ENCODE assay signal across 1 cellular context in the genomic region with DNA sequence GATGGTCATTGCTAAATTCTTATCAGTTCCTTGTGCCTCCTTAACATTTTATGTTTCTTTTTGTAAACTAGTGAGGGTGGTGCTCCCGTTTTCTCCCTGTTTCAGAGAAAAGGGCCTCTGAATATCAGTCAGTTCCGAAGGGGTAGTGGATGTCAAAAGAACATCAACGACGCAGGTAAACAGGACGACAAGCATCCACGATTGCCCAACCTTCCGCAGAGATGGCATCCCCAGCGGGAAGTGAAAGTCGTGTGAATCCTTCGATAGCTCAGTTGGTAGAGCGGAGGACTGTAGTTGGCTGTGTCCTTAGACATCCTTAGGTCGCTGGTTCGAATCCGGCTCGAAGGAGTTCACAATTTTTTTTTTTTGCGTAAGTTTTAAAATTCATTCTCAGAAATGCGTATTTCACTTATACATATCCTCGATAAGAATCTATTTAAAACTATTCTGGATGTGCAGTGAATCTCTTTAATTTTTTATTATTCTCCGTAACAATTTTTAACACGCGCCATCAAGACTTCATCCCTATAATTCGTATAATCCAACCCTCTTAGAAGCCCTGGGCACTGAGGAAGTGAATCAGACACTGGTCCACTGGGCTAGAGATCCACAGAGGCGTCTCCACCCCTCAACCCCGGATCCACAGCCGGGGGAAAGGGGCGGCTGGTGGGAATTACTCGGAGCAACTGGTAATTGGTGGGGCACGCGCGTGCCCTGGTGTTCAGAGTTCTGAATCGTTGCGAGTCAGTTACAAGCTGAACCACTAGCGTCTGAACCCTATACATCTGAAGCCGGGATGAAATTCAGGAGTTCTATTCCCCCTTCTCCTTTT.
TF ChIP-seq lines count a peak whose summit lies in the region.

No MANE protein-coding gene starts in this region.

TF ChIP-seq in HepG2, 621 proteins besides CTCF, POLR2A, EP300 and RAD21 (continued from another document and continues in another):
- TF ChIP-seq DMAP1 (CRISPR knock-in tag; IDR thresholded peaks at IDR 0.05) (no peak), ZNF274 (CRISPR knock-in tag; IDR thresholded peaks at IDR 0.05) (no peak), ZNF839 (CRISPR knock-in tag; IDR thresholded peaks at IDR 0.05; ENCODE audit: borderline replicate concordance) (no peak), ZNF10 (CRISPR knock-in tag; IDR thresholded peaks at IDR 0.05; ENCODE audit: borderline replicate concordance, low read depth) (no peak), MYNN (CRISPR knock-in tag; IDR thresholded peaks at IDR 0.05; ENCODE audit: low read depth) (no peak), ZFP37 (CRISPR knock-in tag; IDR thresholded peaks at IDR 0.05; ENCODE audit: borderline replicate concordance) (no peak), ZSCAN20 (CRISPR knock-in tag; IDR thresholded peaks at IDR 0.05; ENCODE audit: borderline replicate concordance) (no peak), MATR3 (CRISPR knock-in tag; IDR thresholded peaks at IDR 0.05) (no peak), SRSF1 (optimal IDR thresholded peaks at IDR 0.05; ENCODE audit: low read depth, low read length) (no peak), ZNF552 (CRISPR knock-in tag; IDR thresholded peaks at IDR 0.05; ENCODE audit: borderline replicate concordance) (no peak), KLF12 (CRISPR knock-in tag; IDR thresholded peaks at IDR 0.05; ENCODE audit: borderline replicate concordance) (no peak), GATAD1 (CRISPR knock-in tag; IDR thresholded peaks at IDR 0.05) (peak; percentile 66; the same call in 1 of the 2 replicates), STAG1 (CRISPR knock-in tag; IDR thresholded peaks at IDR 0.05) (peak; percentile 21; the same call in 1 of the 2 replicates), ZNF136 (CRISPR knock-in tag; IDR thresholded peaks at IDR 0.05; ENCODE audit: low read depth) (no peak), TBX3 (IDR thresholded peaks at IDR 0.05; ENCODE audit: borderline replicate concordance) (no peak; the same call in 1 of the 2 replicates), ZNF678 (CRISPR knock-in tag; IDR thresholded peaks at IDR 0.05) (no peak), ZNF160 (CRISPR knock-in tag; IDR thresholded peaks at IDR 0.05) (0 out of 2 replicates have a peak, but pooled peaks have one; percentile 63), TEAD2 (CRISPR knock-in tag; IDR thresholded peaks at IDR 0.05) (no peak), ZNF441 (CRISPR knock-in tag; IDR thresholded peaks at IDR 0.05; ENCODE audit: borderline replicate concordance) (0 out of 2 replicates have a peak, but pooled peaks have one; percentile 42), TAF1 (CRISPR knock-in tag; IDR thresholded peaks at IDR 0.05) (no peak), NFE2L2 (IDR thresholded peaks at IDR 0.05; ENCODE audit: low read length) (no peak), RBAK (CRISPR knock-in tag; IDR thresholded peaks at IDR 0.05) (no peak), SP4 (CRISPR knock-in tag; IDR thresholded peaks at IDR 0.05) (no peak; the same call in 1 of the 2 replicates), ZNF879 (CRISPR knock-in tag; IDR thresholded peaks at IDR 0.05) (no peak), ZNF431 (CRISPR knock-in tag; IDR thresholded peaks at IDR 0.05; ENCODE audit: borderline replicate concordance, low read depth) (no peak), ZFP36L1 (CRISPR knock-in tag; IDR thresholded peaks at IDR 0.05) (no peak), MYC (CRISPR knock-in tag; IDR thresholded peaks at IDR 0.05; ENCODE audit: borderline replicate concordance) (peak; percentile 37; the same call in 1 of the 2 replicates), CBX5 (CRISPR knock-in tag; IDR thresholded peaks at IDR 0.05; ENCODE audit: borderline replicate concordance) (peak; percentile 95), ZNF3 (CRISPR knock-in tag; IDR thresholded peaks at IDR 0.05) (peak; percentile 79; the same call in 1 of the 2 replicates), ZNF782 (CRISPR knock-in tag; IDR thresholded peaks at IDR 0.05; ENCODE audit: borderline replicate concordance) (no peak), ZBTB42 (CRISPR knock-in tag; IDR thresholded peaks at IDR 0.05) (no peak), TBL1XR1 (IDR thresholded peaks at IDR 0.05; ENCODE audit: borderline replicate concordance, low read length, partially characterized antibody) (peak; percentile 91), ZNF790 (CRISPR knock-in tag; IDR thresholded peaks at IDR 0.05; ENCODE audit: borderline replicate concordance) (no peak), ZNF34 (CRISPR knock-in tag; IDR thresholded peaks at IDR 0.05; ENCODE audit: borderline replicate concordance) (no peak), ZNF780A (CRISPR knock-in tag; IDR thresholded peaks at IDR 0.05) (no peak; the same call in 1 of the 2 replicates)
- TF ChIP-seq, protein P1, sequence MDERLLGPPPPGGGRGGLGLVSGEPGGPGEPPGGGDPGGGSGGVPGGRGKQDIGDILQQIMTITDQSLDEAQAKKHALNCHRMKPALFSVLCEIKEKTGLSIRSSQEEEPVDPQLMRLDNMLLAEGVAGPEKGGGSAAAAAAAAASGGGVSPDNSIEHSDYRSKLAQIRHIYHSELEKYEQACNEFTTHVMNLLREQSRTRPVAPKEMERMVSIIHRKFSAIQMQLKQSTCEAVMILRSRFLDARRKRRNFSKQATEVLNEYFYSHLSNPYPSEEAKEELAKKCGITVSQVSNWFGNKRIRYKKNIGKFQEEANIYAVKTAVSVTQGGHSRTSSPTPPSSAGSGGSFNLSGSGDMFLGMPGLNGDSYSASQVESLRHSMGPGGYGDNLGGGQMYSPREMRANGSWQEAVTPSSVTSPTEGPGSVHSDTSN (CRISPR knock-in tag; IDR thresholded peaks at IDR 0.05): peak; percentile 65
- TF ChIP-seq, protein P2, sequence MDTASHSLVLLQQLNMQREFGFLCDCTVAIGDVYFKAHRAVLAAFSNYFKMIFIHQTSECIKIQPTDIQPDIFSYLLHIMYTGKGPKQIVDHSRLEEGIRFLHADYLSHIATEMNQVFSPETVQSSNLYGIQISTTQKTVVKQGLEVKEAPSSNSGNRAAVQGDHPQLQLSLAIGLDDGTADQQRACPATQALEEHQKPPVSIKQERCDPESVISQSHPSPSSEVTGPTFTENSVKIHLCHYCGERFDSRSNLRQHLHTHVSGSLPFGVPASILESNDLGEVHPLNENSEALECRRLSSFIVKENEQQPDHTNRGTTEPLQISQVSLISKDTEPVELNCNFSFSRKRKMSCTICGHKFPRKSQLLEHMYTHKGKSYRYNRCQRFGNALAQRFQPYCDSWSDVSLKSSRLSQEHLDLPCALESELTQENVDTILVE (CRISPR knock-in tag; IDR thresholded peaks at IDR 0.05): peak; percentile 96
- TF ChIP-seq, protein P3, sequence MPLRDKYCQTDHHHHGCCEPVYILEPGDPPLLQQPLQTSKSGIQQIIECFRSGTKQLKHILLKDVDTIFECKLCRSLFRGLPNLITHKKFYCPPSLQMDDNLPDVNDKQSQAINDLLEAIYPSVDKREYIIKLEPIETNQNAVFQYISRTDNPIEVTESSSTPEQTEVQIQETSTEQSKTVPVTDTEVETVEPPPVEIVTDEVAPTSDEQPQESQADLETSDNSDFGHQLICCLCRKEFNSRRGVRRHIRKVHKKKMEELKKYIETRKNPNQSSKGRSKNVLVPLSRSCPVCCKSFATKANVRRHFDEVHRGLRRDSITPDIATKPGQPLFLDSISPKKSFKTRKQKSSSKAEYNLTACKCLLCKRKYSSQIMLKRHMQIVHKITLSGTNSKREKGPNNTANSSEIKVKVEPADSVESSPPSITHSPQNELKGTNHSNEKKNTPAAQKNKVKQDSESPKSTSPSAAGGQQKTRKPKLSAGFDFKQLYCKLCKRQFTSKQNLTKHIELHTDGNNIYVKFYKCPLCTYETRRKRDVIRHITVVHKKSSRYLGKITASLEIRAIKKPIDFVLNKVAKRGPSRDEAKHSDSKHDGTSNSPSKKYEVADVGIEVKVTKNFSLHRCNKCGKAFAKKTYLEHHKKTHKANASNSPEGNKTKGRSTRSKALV (CRISPR knock-in tag; IDR thresholded peaks at IDR 0.05): no peak
- TF ChIP-seq, protein P4, sequence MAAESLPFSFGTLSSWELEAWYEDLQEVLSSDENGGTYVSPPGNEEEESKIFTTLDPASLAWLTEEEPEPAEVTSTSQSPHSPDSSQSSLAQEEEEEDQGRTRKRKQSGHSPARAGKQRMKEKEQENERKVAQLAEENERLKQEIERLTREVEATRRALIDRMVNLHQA (CRISPR knock-in tag; IDR thresholded peaks at IDR 0.05): no peak; the same call in 1 of the 2 replicates
- TF ChIP-seq, protein P5, sequence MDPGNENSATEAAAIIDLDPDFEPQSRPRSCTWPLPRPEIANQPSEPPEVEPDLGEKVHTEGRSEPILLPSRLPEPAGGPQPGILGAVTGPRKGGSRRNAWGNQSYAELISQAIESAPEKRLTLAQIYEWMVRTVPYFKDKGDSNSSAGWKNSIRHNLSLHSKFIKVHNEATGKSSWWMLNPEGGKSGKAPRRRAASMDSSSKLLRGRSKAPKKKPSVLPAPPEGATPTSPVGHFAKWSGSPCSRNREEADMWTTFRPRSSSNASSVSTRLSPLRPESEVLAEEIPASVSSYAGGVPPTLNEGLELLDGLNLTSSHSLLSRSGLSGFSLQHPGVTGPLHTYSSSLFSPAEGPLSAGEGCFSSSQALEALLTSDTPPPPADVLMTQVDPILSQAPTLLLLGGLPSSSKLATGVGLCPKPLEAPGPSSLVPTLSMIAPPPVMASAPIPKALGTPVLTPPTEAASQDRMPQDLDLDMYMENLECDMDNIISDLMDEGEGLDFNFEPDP (CRISPR knock-in tag; conservative IDR thresholded peaks at IDR 0.05): no peak
- TF ChIP-seq, protein P6, sequence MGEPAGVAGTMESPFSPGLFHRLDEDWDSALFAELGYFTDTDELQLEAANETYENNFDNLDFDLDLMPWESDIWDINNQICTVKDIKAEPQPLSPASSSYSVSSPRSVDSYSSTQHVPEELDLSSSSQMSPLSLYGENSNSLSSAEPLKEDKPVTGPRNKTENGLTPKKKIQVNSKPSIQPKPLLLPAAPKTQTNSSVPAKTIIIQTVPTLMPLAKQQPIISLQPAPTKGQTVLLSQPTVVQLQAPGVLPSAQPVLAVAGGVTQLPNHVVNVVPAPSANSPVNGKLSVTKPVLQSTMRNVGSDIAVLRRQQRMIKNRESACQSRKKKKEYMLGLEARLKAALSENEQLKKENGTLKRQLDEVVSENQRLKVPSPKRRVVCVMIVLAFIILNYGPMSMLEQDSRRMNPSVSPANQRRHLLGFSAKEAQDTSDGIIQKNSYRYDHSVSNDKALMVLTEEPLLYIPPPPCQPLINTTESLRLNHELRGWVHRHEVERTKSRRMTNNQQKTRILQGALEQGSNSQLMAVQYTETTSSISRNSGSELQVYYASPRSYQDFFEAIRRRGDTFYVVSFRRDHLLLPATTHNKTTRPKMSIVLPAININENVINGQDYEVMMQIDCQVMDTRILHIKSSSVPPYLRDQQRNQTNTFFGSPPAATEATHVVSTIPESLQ (CRISPR knock-in tag; conservative IDR thresholded peaks at IDR 0.05): peak; percentile 93; the same call in 1 of the 2 replicates
- TF ChIP-seq, protein P7, sequence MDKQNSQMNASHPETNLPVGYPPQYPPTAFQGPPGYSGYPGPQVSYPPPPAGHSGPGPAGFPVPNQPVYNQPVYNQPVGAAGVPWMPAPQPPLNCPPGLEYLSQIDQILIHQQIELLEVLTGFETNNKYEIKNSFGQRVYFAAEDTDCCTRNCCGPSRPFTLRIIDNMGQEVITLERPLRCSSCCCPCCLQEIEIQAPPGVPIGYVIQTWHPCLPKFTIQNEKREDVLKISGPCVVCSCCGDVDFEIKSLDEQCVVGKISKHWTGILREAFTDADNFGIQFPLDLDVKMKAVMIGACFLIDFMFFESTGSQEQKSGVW (CRISPR knock-in tag; IDR thresholded peaks at IDR 0.05; ENCODE audit: borderline replicate concordance): no peak
- TF ChIP-seq, protein P8, sequence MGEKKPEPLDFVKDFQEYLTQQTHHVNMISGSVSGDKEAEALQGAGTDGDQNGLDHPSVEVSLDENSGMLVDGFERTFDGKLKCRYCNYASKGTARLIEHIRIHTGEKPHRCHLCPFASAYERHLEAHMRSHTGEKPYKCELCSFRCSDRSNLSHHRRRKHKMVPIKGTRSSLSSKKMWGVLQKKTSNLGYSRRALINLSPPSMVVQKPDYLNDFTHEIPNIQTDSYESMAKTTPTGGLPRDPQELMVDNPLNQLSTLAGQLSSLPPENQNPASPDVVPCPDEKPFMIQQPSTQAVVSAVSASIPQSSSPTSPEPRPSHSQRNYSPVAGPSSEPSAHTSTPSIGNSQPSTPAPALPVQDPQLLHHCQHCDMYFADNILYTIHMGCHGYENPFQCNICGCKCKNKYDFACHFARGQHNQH (CRISPR knock-in tag; IDR thresholded peaks at IDR 0.05): peak; percentile 96
- TF ChIP-seq, protein P9, sequence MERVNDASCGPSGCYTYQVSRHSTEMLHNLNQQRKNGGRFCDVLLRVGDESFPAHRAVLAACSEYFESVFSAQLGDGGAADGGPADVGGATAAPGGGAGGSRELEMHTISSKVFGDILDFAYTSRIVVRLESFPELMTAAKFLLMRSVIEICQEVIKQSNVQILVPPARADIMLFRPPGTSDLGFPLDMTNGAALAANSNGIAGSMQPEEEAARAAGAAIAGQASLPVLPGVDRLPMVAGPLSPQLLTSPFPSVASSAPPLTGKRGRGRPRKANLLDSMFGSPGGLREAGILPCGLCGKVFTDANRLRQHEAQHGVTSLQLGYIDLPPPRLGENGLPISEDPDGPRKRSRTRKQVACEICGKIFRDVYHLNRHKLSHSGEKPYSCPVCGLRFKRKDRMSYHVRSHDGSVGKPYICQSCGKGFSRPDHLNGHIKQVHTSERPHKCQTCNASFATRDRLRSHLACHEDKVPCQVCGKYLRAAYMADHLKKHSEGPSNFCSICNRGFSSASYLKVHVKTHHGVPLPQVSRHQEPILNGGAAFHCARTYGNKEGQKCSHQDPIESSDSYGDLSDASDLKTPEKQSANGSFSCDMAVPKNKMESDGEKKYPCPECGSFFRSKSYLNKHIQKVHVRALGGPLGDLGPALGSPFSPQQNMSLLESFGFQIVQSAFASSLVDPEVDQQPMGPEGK (CRISPR knock-in tag; IDR thresholded peaks at IDR 0.05): peak; percentile 52
- TF ChIP-seq, protein P10, sequence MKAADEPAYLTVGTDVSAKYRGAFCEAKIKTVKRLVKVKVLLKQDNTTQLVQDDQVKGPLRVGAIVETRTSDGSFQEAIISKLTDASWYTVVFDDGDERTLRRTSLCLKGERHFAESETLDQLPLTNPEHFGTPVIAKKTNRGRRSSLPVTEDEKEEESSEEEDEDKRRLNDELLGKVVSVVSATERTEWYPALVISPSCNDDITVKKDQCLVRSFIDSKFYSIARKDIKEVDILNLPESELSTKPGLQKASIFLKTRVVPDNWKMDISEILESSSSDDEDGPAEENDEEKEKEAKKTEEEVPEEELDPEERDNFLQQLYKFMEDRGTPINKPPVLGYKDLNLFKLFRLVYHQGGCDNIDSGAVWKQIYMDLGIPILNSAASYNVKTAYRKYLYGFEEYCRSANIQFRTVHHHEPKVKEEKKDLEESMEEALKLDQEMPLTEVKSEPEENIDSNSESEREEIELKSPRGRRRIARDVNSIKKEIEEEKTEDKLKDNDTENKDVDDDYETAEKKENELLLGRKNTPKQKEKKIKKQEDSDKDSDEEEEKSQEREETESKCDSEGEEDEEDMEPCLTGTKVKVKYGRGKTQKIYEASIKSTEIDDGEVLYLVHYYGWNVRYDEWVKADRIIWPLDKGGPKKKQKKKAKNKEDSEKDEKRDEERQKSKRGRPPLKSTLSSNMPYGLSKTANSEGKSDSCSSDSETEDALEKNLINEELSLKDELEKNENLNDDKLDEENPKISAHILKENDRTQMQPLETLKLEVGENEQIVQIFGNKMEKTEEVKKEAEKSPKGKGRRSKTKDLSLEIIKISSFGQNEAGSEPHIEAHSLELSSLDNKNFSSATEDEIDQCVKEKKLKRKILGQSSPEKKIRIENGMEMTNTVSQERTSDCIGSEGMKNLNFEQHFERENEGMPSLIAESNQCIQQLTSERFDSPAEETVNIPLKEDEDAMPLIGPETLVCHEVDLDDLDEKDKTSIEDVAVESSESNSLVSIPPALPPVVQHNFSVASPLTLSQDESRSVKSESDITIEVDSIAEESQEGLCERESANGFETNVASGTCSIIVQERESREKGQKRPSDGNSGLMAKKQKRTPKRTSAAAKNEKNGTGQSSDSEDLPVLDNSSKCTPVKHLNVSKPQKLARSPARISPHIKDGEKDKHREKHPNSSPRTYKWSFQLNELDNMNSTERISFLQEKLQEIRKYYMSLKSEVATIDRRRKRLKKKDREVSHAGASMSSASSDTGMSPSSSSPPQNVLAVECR (CRISPR knock-in tag; IDR thresholded peaks at IDR 0.05; ENCODE audit: borderline replicate concordance): peak; percentile 82; the same call in 1 of the 2 replicates
